In genomic region chr6:34679552-34680255, GRCh38 we compare ENCODE assay signal across 12 cellular contexts. TPM values are rescaled to one million over a fixed set of nuclear protein-coding genes. Genes with fewer than 3 reads are reported as not detected.
DNase-seq lines count a peak whose midpoint lies in the region; ATAC-seq, FAIRE-seq and TF ChIP-seq lines count a peak whose summit lies in the region.
"Had no signal": no experiment of that assay in that cellular context is flagged by ENCODE, and none has a peak within 500 bp of the region (broad histone marks: within the 10 kb centered on the region; RNA-seq: fewer than 3 reads in every experiment).

No MANE protein-coding gene starts in this region.

- H4K20me1 ChIP-seq in OCI-LY3 (ENCODE audit: insufficient read depth, low read length): peaks cover 6% of the 10 kb centered on the region; the same call in 1 of the 2 replicates
- H4K20me1 ChIP-seq in HepG2 (ENCODE audit: insufficient read depth, low read length): 0 out of 2 replicates have a peak, but pooled peaks cover 4% of the 10 kb centered on the region

- CTCF ChIA-PET in HepG2 (lab: Yijun Ruan, JAX; ENCODE audit: low intra/inter-chr PET ratio, low total read pairs): no interaction called here

- no peaks in the 10 kb centered on the region for H3K27me3 Mint-ChIP-seq in T-helper 2 cell treated with Interferon-gamma antibody and Interleukin-4, amounts not matched to agents 5 μg/mL and 100 μg/mL, for 36 hours (ENCODE audit: low read depth)

- H3K4me1 Mint-ChIP-seq in T-helper 2 cell treated with Interferon-gamma antibody and Interleukin-4, amounts not matched to agents 5 μg/mL and 100 μg/mL, for 36 hours (ENCODE audit: low read depth): peaks cover 11% of the 10 kb centered on the region
- H3K4me1 Mint-ChIP-seq: H9 had no signal

- H3K4me1 ChIP-seq in OCI-LY3 (ENCODE audit: low read length) (peaks cover 38% of the 10 kb centered on the region), HepG2 (ENCODE audit: insufficient read depth, low read length) (peaks cover 57% of the 10 kb centered on the region), thyroid gland (peaks cover 20 to 42% of the 10 kb centered on the region in 2 donors), SJCRH30 (0 out of 2 replicates have a peak, but pooled peaks cover 2% of the 10 kb centered on the region)

- peaks cover 87% of the 10 kb centered on the region for H3K79me2 ChIP-seq in OCI-LY3 (ENCODE audit: low read length)
- H3K79me2 ChIP-seq in HepG2 (ENCODE audit: insufficient read depth, low read length): peaks cover 84% of the 10 kb centered on the region

- H3K36me3 ChIP-seq in OCI-LY3 (replicated peaks; ENCODE audit: low read depth, low read length) (peaks cover 7% of the 10 kb centered on the region), HepG2 (replicated peaks in 1 of 2; ENCODE audit: control insufficient read depth in 1 of 2, insufficient read depth in 2 of 2, low read length in 2 of 2) (no peaks in the 10 kb centered on the region; a peak in 1 of 5 replicates), thyroid gland (no peaks in the 10 kb centered on the region), SJCRH30 (no peaks in the 10 kb centered on the region)
- H3K36me3 ChIP-seq: heart left ventricle, MG63 had no signal

- H2AFZ ChIP-seq in OCI-LY3 (ENCODE audit: low read depth, low read length) (no peak overlapping the region), HepG2 (ENCODE audit: low read length) (no peak overlapping the region)

- peak overlapping the region; percentile 49 for H3K27ac ChIP-seq in OCI-LY3 (ENCODE audit: low read length)
- no peak overlapping the region for H3K27ac ChIP-seq in HepG2 (ENCODE audit: extremely low read length, insufficient read depth, low read length)
- peak overlapping the region; percentile 66 to 70 (median 67) for H3K27ac ChIP-seq in thyroid gland
- H3K27ac ChIP-seq in SJCRH30: no peak overlapping the region

- H3K4me3 ChIP-seq in OCI-LY3 (ENCODE audit: low read length): no peak overlapping the region
- H3K4me3 ChIP-seq in HepG2 (replicated peaks in 1 of 3; ENCODE audit: insufficient read depth in 1 of 3, low read depth in 2 of 3, low read length in 3 of 3): no peak overlapping the region
- no peak overlapping the region for H3K4me3 ChIP-seq in thyroid gland (replicated peaks in 1 of 3)
- no peak overlapping the region for H3K4me3 ChIP-seq in SJCRH30
- H3K4me3 ChIP-seq: heart left ventricle, MG63 had no signal

- BruUV-seq in HepG2 (replicated peaks; lab: Mats Ljungman, UMichigan): no TSS peak

- in situ Hi-C loops in HepG2 (cut with HindIII; ENCODE audit: extremely low pct_ligation_motif_present, low pct_unique_long_range_greater_than_20kb): no loop called here

- H3K9ac ChIP-seq in OCI-LY3 (ENCODE audit: low read length) (no peak overlapping the region), HepG2 (ENCODE audit: insufficient read depth, low read depth, low read length) (no peak overlapping the region)

- peaks cover 4% of the 10 kb centered on the region for H3K36me3 Mint-ChIP-seq in T-helper 2 cell treated with Interferon-gamma antibody and Interleukin-4, amounts not matched to agents 5 μg/mL and 100 μg/mL, for 36 hours (ENCODE audit: low read depth)

- H3K27me3 ChIP-seq in OCI-LY3 (ENCODE audit: low read depth, low read length) (no peaks in the 10 kb centered on the region), HepG2 (ENCODE audit: control insufficient read depth in 1 of 2, insufficient read depth in 2 of 2, low read length in 2 of 2) (no peaks in the 10 kb centered on the region), thyroid gland (no peaks in the 10 kb centered on the region), SJCRH30 (no peaks in the 10 kb centered on the region)
- H3K27me3 ChIP-seq: heart left ventricle, MG63 had no signal

- no peak for DNase-seq in T-helper 2 cell treated with Interferon-gamma antibody and Interleukin-4, amounts not matched to agents 5 μg/mL and 100 μg/mL, for 36 hours (ENCODE audit: low spot score)
- DNase-seq in T-helper 2 cell (no peak), HepG2 (ENCODE audit: low spot score) (no peak), thyroid gland (no peak), SJCRH30 (no peak), NCI-H1105 treated with DMSO at 0.1 percent for 48 hours (lab: John Stamatoyannopoulos, UW) (no peak)
- DNase-seq: activated CD8-positive, alpha-beta memory T cell treated with anti-CD3 and anti-CD28 coated beads for 24 hours; H9; heart left ventricle; MG63 had no signal

- TF ChIP-seq POLR2A in HepG2 (IDR thresholded peaks at IDR 0.05; ENCODE audit: insufficient read depth in 1 of 2, low read depth in 2 of 2, low read length in 2 of 2) (no peak), thyroid gland (IDR thresholded peaks at IDR 0.05) (no peak)

- no peak for ATAC-seq in HepG2
- no peak for ATAC-seq in GM18517 (IDR thresholded peaks at IDR 0.05; ENCODE audit: unreplicated experiment)

- H3K4me2 ChIP-seq in OCI-LY3 (ENCODE audit: low read length) (peak overlapping the region; percentile 15; the same call in 1 of the 2 replicates), HepG2 (ENCODE audit: low read depth, low read length) (no peak overlapping the region)

- H3K27ac Mint-ChIP-seq in T-helper 2 cell treated with Interferon-gamma antibody and Interleukin-4, amounts not matched to agents 5 μg/mL and 100 μg/mL, for 36 hours: peak overlapping the region; percentile 65

- TF ChIP-seq EP300 in HepG2 (IDR thresholded peaks at IDR 0.05; ENCODE audit: low read depth in 2 of 2, low read length in 2 of 2) (no peak), HepG2 (CRISPR knock-in tag; IDR thresholded peaks at IDR 0.05; ENCODE audit: borderline replicate concordance) (no peak)

- intact Hi-C loops in HepG2 (cut with micrococcal nuclease; ENCODE audit: unreplicated experiment): no loop called here
- intact Hi-C loops in thyroid gland (cut with DNase I): no loop called here

- no peak for TF ChIP-seq RAD21 in HepG2 (CRISPR knock-in tag; IDR thresholded peaks at IDR 0.05)

- WGBS in HepG2 (ENCODE audit: low lambda C conversion rate): 95% methylated on average over 1 of the region's 1 CpG
- WGBS in thyroid gland, 2 donors: 87 to 88% methylated on average over 1 of the region's 1 CpG

- no peaks in the 10 kb centered on the region for H3K9me3 Mint-ChIP-seq in T-helper 2 cell treated with Interferon-gamma antibody and Interleukin-4, amounts not matched to agents 5 μg/mL and 100 μg/mL, for 36 hours
- H3K9me3 Mint-ChIP-seq: H9 had no signal

- no peak overlapping the region for H3K4me3 Mint-ChIP-seq in T-helper 2 cell treated with Interferon-gamma antibody and Interleukin-4, amounts not matched to agents 5 μg/mL and 100 μg/mL, for 36 hours
- H3K4me3 Mint-ChIP-seq: H9 had no signal

- no peak for FAIRE-seq in HepG2 (lab: Jason Lieb, UNC)

- H3K9me3 ChIP-seq in OCI-LY3 (ENCODE audit: insufficient read depth, low read length) (no peaks in the 10 kb centered on the region), HepG2 (ENCODE audit: low read length) (no peaks in the 10 kb centered on the region), thyroid gland (no peaks in the 10 kb centered on the region), SJCRH30 (replicated peaks) (no peaks in the 10 kb centered on the region)
- H3K9me3 ChIP-seq: heart left ventricle, MG63 had no signal

- TF ChIP-seq CTCF in OCI-LY3 (IDR thresholded peaks at IDR 0.05; ENCODE audit: low read depth, low read length): no peak
- no peak for TF ChIP-seq CTCF in HepG2 (CRISPR knock-in tag; IDR thresholded peaks at IDR 0.05)
- TF ChIP-seq CTCF in thyroid gland (IDR thresholded peaks at IDR 0.05): no peak

- POLR2A ChIA-PET in HepG2 (lab: Yijun Ruan, JAX): no interaction called here

TF ChIP-seq in HepG2, 621 proteins besides CTCF, POLR2A, EP300 and RAD21:
- TF ChIP-seq ATF7 (IDR thresholded peaks at IDR 0.05): peak; percentile 34; the same call in 1 of the 2 replicates
- TF ChIP-seq ATF7 (CRISPR knock-in tag; IDR thresholded peaks at IDR 0.05): no peak
- TF ChIP-seq KAT2B (IDR thresholded peaks at IDR 0.05; ENCODE audit: borderline replicate concordance, low read depth, low read length): no peak

RNA-seq across cellular contexts. Expression of gene ILRUN, which starts 16.9 kb away (rescaled TPM):
- total RNA-seq in HepG2 (2016; rRNA removed; fragmentation: Illumina TruSeq; extraction: Trizol) (66.6 and 90.8 TPM in 2 replicates), thyroid gland (100 to 1,000 TPM in 1 of 4 donors, 10 to 100 TPM in 3; 76.5 to 107 (median 89.0) TPM)
- 20.3 and 22.0 TPM in 2 replicates for total RNA-seq in HepG2 (2016; cell fraction: cytosol; rRNA removed; fragmentation: Illumina TruSeq; extraction: Trizol; ENCODE audit: low read depth)
- 66.5 and 79.2 TPM in 2 replicates for total RNA-seq in HepG2 (2016; cell fraction: insoluble cytoplasmic fraction; rRNA removed; fragmentation: Illumina TruSeq; extraction: Trizol)
- 93.9 and 107 TPM in 2 replicates for total RNA-seq in HepG2 (2016; cell fraction: membrane; rRNA removed; fragmentation: Illumina TruSeq; extraction: Trizol)
- total RNA-seq in HepG2 (2016; cell fraction: nucleus; rRNA removed; fragmentation: Illumina TruSeq; extraction: Trizol): 37.4 and 39.5 TPM in 2 replicates
- 45.5 and 50.6 TPM in 2 replicates for polyA plus RNA-seq in HepG2 (2011; rRNA removed)
- polyA plus RNA-seq in HepG2 (2011; cell fraction: cytosol; rRNA removed): 39.2 and 46.8 TPM in 2 replicates
- 18.1 and 22.0 TPM in 2 replicates for polyA plus RNA-seq in HepG2 (2011; cell fraction: nucleus; rRNA removed)
- polyA plus RNA-seq in HepG2 (2012): 76.7 and 76.9 TPM in 2 replicates
- polyA plus RNA-seq in HepG2 (2016; cell fraction: cytosol; fragmentation: Illumina TruSeq; extraction: Trizol; ENCODE audit: low read depth): 23.8 and 24.6 TPM in 2 replicates
- 79.1 and 86.9 TPM in 2 replicates for polyA plus RNA-seq in HepG2 (2016; cell fraction: insoluble cytoplasmic fraction; fragmentation: Illumina TruSeq; extraction: Trizol; ENCODE audit: low read depth)
- polyA plus RNA-seq in HepG2 (2016; cell fraction: membrane; fragmentation: Illumina TruSeq; extraction: Trizol; ENCODE audit: low read depth): 82.0 and 93.2 TPM in 2 replicates
- 42.3 and 46.6 TPM in 2 replicates for polyA plus RNA-seq in HepG2 (2016; cell fraction: nucleus; fragmentation: Illumina TruSeq; extraction: Trizol; ENCODE audit: insufficient read depth, low read depth)
- 122 and 124 TPM in 2 replicates for polyA minus RNA-seq in HepG2 (2011; rRNA and poly(A)+ RNA removed; ENCODE audit: low replicate concordance)
- polyA minus RNA-seq in HepG2 (2011; cell fraction: cytosol; rRNA and poly(A)+ RNA removed): 45.1 and 48.4 TPM in 2 replicates
- polyA minus RNA-seq in HepG2 (2011; cell fraction: nucleus; rRNA and poly(A)+ RNA removed): 27.2 and 30.5 TPM in 2 replicates
- 41.4 and 43.3 TPM in 2 replicates for total RNA-seq in SJCRH30 (2014; rRNA removed; shearing (Covaris generic))

Comparison
In these comparisons a context has a peak if more than half of its experiments do, and no peak if none do; other contexts are left out.
1. H3K27ac ChIP-seq: peak in OCI-LY3 (single experiment) and thyroid gland (3 of 3); none in HepG2 (single experiment) and SJCRH30 (single experiment).